8 cellular contexts compared by ENCODE assay signal in the genomic region with DNA sequence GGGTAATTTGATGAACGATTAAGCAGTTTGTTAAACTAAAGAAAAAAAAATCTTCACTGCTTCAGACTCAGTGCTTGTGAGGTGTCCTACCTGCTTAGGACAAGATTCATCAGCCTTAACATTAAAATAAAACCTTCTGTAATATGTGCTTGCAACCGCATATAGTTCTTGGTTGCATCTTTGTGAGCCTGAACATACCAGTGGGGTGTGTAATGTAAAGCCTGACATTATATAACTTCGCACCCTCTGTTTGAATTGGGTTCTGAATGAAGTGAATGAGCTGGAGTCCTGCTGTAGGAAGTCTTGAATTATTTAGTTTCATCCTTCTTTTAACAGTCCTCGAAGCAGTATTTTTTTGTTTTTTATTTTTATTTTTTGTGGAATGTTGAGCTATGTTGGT. TPM values are rescaled to one million over a fixed set of nuclear protein-coding genes. Genes with fewer than 3 reads are reported as not detected.
DNase-seq lines count a peak whose midpoint lies in the region; ATAC-seq and TF ChIP-seq lines count a peak whose summit lies in the region.

No MANE protein-coding gene starts in this region.

- DNase-seq in CD8-positive, alpha-beta memory T cell, result no peak
- DNase-seq in MG63 (no peak), choroid plexus epithelial cell (ENCODE audit: low read depth) (no peak), neural crest cell (ENCODE audit: low read depth, low spot score) (no peak), DMS153 (lab: John Stamatoyannopoulos, UW) (no peak), NCI-H526 treated with DMSO at 0.1 percent for 48 hours (lab: John Stamatoyannopoulos, UW) (no peak)

- peaks cover 61 to 74% (median 61%) of the 10 kb centered on the region in 3 donors for H3K4me1 Mint-ChIP-seq in CD8-positive, alpha-beta memory T cell
- H3K4me1 Mint-ChIP-seq in neural crest cell, result peaks cover 8% of the 10 kb centered on the region

- peak overlapping the region in 7 of 8 donors; percentile 36 to 99 (median 84) for H3K27ac Mint-ChIP-seq in CD8-positive, alpha-beta memory T cell
- H3K27ac Mint-ChIP-seq in neural crest cell (ENCODE audit: unreplicated experiment), result no peak overlapping the region

- TF ChIP-seq CTCF in choroid plexus epithelial cell (conservative IDR thresholded peaks at IDR 0.05; ENCODE audit: low read depth, low read length) (no peak), neural crest cell (conservative IDR thresholded peaks at IDR 0.05) (no peak)

- peaks cover 0 to 6% (median 0%) of the 10 kb centered on the region in 3 donors for H3K36me3 Mint-ChIP-seq in CD8-positive, alpha-beta memory T cell
- peaks cover 2% of the 10 kb centered on the region for H3K36me3 Mint-ChIP-seq in neural crest cell (ENCODE audit: low read depth)

- H3K9me3 Mint-ChIP-seq in CD8-positive, alpha-beta memory T cell, result no peaks in the 10 kb centered on the region
- no peaks in the 10 kb centered on the region for H3K9me3 Mint-ChIP-seq in neural crest cell

- ATAC-seq in GM21737 (IDR thresholded peaks at IDR 0.05; ENCODE audit: unreplicated experiment), result no peak
- no peak for ATAC-seq in GM21723 (IDR thresholded peaks at IDR 0.05; ENCODE audit: unreplicated experiment)

- POLR2A ChIA-PET in CD8-positive, alpha-beta memory T cell (lab: Charles Lee), result no interaction called here

- H3K27me3 Mint-ChIP-seq in CD8-positive, alpha-beta memory T cell, result no peaks in the 10 kb centered on the region
- H3K27me3 Mint-ChIP-seq in neural crest cell (ENCODE audit: low read depth), result no peaks in the 10 kb centered on the region

- H3K4me1 ChIP-seq in CD8-positive, alpha-beta memory T cell (ENCODE audit: insufficient read depth, low read length), result peaks cover 18% of the 10 kb centered on the region

- no peak overlapping the region for H3K27ac ChIP-seq in CD8-positive, alpha-beta memory T cell (ENCODE audit: low read depth, low read length)

- H3K4me3 ChIP-seq in CD8-positive, alpha-beta memory T cell (ENCODE audit: low read length), result no peak overlapping the region
- H3K4me3 ChIP-seq in MG63 (peak overlapping the region; percentile 75), choroid plexus epithelial cell (ENCODE audit: low read depth, low read length) (peak overlapping the region; percentile 71)

- H3K36me3 ChIP-seq in CD8-positive, alpha-beta memory T cell (ENCODE audit: insufficient read depth, low read length), result no peaks in the 10 kb centered on the region
- no peaks in the 10 kb centered on the region for H3K36me3 ChIP-seq in MG63

- H3K27me3 ChIP-seq in CD8-positive, alpha-beta memory T cell (ENCODE audit: insufficient read depth, low read length, poor library complexity, severe bottlenecking), result no peaks in the 10 kb centered on the region
- no peaks in the 10 kb centered on the region for H3K27me3 ChIP-seq in MG63

- H3K4me3 Mint-ChIP-seq in CD8-positive, alpha-beta memory T cell, result peak overlapping the region; percentile 81 to 100 (median 99)
- peak overlapping the region; percentile 65 for H3K4me3 Mint-ChIP-seq in neural crest cell

- CTCF ChIA-PET in CD8-positive, alpha-beta memory T cell (lab: Charles Lee), result no interaction called here

- H3K9me3 ChIP-seq in CD8-positive, alpha-beta memory T cell (ENCODE audit: low read length), result no peaks in the 10 kb centered on the region
- H3K9me3 ChIP-seq in MG63, result no peaks in the 10 kb centered on the region

RNA-seq across cellular contexts. Expression of a gene that starts 3.1 kb away (rescaled TPM):
- 10 to 100 TPM; 20.7 to 21.5 TPM for total RNA-seq in CD8-positive, alpha-beta memory T cell
- 23.7 TPM for polyA plus RNA-seq in CD8-positive, alpha-beta memory T cell
- 9.3 and 9.6 TPM in 2 replicates for total RNA-seq in MG63 (2014; rRNA removed; shearing (Covaris generic); ENCODE audit: low replicate concordance)
- 20.2 and 21.4 TPM in 2 replicates for total RNA-seq in neural crest cell

RNA-seq across cellular contexts. Expression of a gene that starts 32.3 kb away (rescaled TPM):
- not detected for total RNA-seq in CD8-positive, alpha-beta memory T cell
- polyA plus RNA-seq in CD8-positive, alpha-beta memory T cell, result not detected
- total RNA-seq in MG63 (2014; rRNA removed; shearing (Covaris generic); ENCODE audit: low replicate concordance), result not detected in 2 replicates
- total RNA-seq in neural crest cell, result not detected in 2 replicates
